ENCODE assay signal across 1 cellular context in the genomic region with DNA sequence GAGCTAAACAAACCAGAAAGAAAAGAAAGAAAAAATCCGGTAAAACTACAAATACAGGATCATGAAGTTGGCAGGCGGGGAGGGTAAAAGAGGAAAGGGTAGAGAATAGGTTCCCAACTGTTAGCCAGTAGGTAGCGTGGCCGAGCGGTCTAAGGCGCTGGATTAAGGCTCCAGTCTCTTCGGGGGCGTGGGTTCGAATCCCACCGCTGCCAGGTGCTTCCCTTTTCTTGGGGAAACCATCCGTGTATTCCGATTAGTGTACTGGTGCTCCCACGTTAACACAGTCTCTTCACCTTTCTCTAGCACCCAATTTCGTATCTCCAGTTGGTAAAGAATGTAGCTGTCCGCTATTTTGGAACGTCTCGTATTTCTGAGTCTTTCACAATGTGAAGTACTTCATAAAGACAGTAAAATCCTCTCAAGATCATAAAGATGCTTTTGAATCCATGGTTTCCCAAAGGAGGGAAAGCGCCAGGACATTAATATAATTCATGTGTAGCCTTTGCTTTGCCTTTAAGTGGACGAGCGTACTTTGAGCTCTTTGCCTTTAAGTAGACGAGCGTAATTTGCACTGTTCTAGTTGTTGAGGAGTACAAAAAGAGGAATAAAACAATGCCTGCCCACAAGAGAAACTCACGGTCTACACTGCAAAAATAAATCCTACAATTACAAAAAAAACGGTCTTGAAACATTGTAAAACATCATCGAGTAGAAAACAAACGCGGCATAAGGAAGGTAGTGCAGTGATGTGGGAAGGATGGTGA.
A peak's percentile ranks its signal among the peaks of the same experiment; 100 is the strongest.
TF ChIP-seq lines count a peak whose summit lies in the region.

No MANE protein-coding gene starts in this region.

TF ChIP-seq in SK-N-SH, 30 proteins besides CTCF, POLR2A, EP300 and RAD21 (continued from another document):
- TF ChIP-seq FOXJ3 (CRISPR knock-in tag; IDR thresholded peaks at IDR 0.05): no peak
- TF ChIP-seq RXRA (IDR thresholded peaks at IDR 0.05; ENCODE audit: borderline replicate concordance, low read depth): peak; percentile 38; the same call in 1 of the 2 replicates
- TF ChIP-seq TCF12 (IDR thresholded peaks at IDR 0.05): peak; percentile 13; the same call in 1 of the 2 replicates
- 0 out of 2 replicates have a peak, but pooled peaks have one; percentile 12 for TF ChIP-seq USF1 (IDR thresholded peaks at IDR 0.05; ENCODE audit: borderline replicate concordance, low read depth)
- peak; percentile 56; the same call in 1 of the 2 replicates for TF ChIP-seq FOSL2 (IDR thresholded peaks at IDR 0.05; ENCODE audit: borderline replicate concordance, low read depth)
- peak; percentile 46 for TF ChIP-seq CHD2 (IDR thresholded peaks at IDR 0.05; ENCODE audit: low read length, partially characterized antibody)
- TF ChIP-seq TEAD4 (IDR thresholded peaks at IDR 0.05; ENCODE audit: borderline replicate concordance, insufficient read depth): peak; percentile 85
- no peak for TF ChIP-seq POLR2AphosphoS5 (IDR thresholded peaks at IDR 0.05; ENCODE audit: low read depth, low read length)
- TF ChIP-seq REST (IDR thresholded peaks at IDR 0.05; ENCODE audit: low read depth, low read length): peak; percentile 42; the same call in 1 of the 2 replicates
- TF ChIP-seq, protein P1, sequence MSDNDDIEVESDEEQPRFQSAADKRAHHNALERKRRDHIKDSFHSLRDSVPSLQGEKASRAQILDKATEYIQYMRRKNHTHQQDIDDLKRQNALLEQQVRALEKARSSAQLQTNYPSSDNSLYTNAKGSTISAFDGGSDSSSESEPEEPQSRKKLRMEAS (IDR thresholded peaks at IDR 0.05; ENCODE audit: low read depth): 0 out of 2 replicates have a peak, but pooled peaks have one; percentile 11
